In genomic region chr18:23871410-23871809, GRCh38 we compare ENCODE assay signal across 2 cellular contexts.
A peak's percentile ranks its signal among the peaks of the same experiment; 100 is the strongest.
TF ChIP-seq lines count a peak whose summit lies in the region.

No MANE protein-coding gene starts in this region.

TF ChIP-seq in GM23338, 12 proteins besides CTCF, POLR2A, EP300 and RAD21 (continued from another document):
- TF ChIP-seq REST (IDR thresholded peaks at IDR 0.05; ENCODE audit: unreplicated experiment): peak; percentile 64

TF ChIP-seq in HepG2, 621 proteins besides CTCF, POLR2A, EP300 and RAD21 (continued from another document):
- TF ChIP-seq REST (IDR thresholded peaks at IDR 0.05; ENCODE audit: borderline replicate concordance in 1 of 2, low read depth in 1 of 2, low read length in 2 of 2): 0 out of 4 replicates have a peak, but pooled peaks of 1 of the 2 experiments have one; percentile 45
